8 cellular contexts compared by ENCODE assay signal in the genomic region with DNA sequence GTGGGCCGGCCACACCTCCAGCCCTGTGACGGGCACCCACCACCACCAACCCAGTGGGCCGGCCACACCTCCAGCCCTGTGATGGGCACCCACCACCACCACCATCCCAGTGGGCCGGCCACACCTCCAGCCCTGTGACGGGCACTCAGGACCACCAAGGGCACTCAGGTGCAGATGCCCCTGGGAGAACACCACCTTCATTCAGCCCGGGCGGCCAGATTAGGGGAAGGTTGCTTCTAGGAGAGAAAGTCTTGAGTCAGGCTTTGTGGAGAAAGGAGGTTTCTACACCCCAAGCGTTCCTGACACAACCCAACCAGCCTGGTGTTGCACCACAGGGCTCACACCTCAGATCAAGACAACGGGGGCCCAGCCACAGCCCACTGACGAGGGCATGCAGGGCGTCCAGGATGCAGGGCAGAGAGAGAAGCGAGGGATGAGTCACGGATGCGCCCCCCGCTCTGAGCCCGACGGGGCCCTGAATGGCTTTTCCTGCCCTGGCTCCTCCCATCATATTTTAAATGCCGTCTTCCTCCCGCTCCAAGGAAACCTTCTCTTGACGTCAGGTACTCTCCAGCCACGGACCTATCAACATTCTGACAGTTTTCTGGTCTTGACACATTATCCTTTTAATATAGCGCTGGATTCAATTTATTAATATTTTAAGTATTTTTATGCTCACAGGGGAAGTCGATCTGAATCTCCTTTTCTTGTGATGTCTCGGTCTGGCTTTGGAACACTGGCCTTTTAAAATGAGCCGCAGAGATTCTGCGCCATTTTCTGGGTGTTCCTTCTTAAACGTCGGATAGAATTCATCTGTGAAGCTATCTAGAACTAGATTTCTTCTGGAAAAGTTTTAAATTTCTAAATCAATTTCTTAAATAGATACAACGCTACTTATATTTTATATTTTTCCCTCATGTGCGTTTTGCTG.
DNase-seq lines count a peak whose midpoint lies in the region; ATAC-seq and TF ChIP-seq lines count a peak whose summit lies in the region.

No MANE protein-coding gene starts in this region.

- H3K36me3 ChIP-seq in KMS-11 (ENCODE audit: insufficient read depth), result no peaks in the 10 kb centered on the region; the same call in 1 of the 2 replicates
- H3K36me3 ChIP-seq in neuron (ENCODE audit: insufficient read depth, low read length), result no peaks in the 10 kb centered on the region

- H3K4me1 ChIP-seq in KMS-11 (ENCODE audit: low read depth, poor library complexity, severe bottlenecking), result peaks cover 48% of the 10 kb centered on the region
- H3K4me1 ChIP-seq in neuron (ENCODE audit: insufficient read depth, low read length), result peaks cover 26% of the 10 kb centered on the region

- peak overlapping the region; percentile 38 for H3K4me3 ChIP-seq in GM12865 (ENCODE audit: low read depth, low read length)
- no peak overlapping the region for H3K4me3 ChIP-seq in KMS-11 (IDR thresholded peaks at IDR 0.05; ENCODE audit: insufficient read depth, low read depth, low read length)
- H3K4me3 ChIP-seq in neuron (ENCODE audit: low read length), result peak overlapping the region; percentile 65

- H3K4me2 ChIP-seq in KMS-11, result peak overlapping the region; percentile 91

- peak overlapping the region; percentile 45; the same call in 1 of the 2 replicates for H3K9ac ChIP-seq in KMS-11

- DNase-seq in GM12865 (ENCODE audit: low read depth) (peak; percentile 90), SIG-M5 treated with dmso at 0.1 percent for 504 hours (lab: John Stamatoyannopoulos, UW; ENCODE audit: unreplicated experiment) (peak; percentile 90), foreskin melanocyte (peak; percentile 90)
- peak; percentile 53 for DNase-seq in activated naive CD4-positive, alpha-beta T cell treated with Interleukin-2 at 50 U/mL for 16 hours
- DNase-seq in stimulated activated naive CD8-positive, alpha-beta T cell treated with anti-CD3 and anti-CD28 coated beads, Interleukin-15, amount 100 ng/mL, for 72 hours, result peak; percentile 69 to 85

- H2AFZ ChIP-seq in KMS-11 (ENCODE audit: low read depth) (peak overlapping the region; percentile 35), neuron (ENCODE audit: low read depth, low read length) (no peak overlapping the region)

- H3K9me3 ChIP-seq in neuron (ENCODE audit: low read length), result no peaks in the 10 kb centered on the region

- H3K27me3 ChIP-seq in KMS-11 (ENCODE audit: insufficient read depth, low read depth) (no peaks in the 10 kb centered on the region), neuron (ENCODE audit: insufficient read depth, low read length) (no peaks in the 10 kb centered on the region)

- H3K27ac ChIP-seq in KMS-11, result peak overlapping the region; percentile 90

- TF ChIP-seq CTCF in GM12865 (IDR thresholded peaks at IDR 0.05; ENCODE audit: insufficient read depth, low read depth, low read length, missing control alignments), result no peak
- no peak for TF ChIP-seq CTCF in KMS-11 (conservative IDR thresholded peaks at IDR 0.05; ENCODE audit: low read depth, low read length)

- peak overlapping the region in 1 of 2 donors; percentile 87 for H3K27ac Mint-ChIP-seq in stimulated activated naive CD8-positive, alpha-beta T cell treated with anti-CD3 and anti-CD28 coated beads, Interleukin-15, amount 100 ng/mL, for 72 hours

- no peaks in the 10 kb centered on the region for H4K20me1 ChIP-seq in KMS-11 (ENCODE audit: insufficient read depth)

- H3K9me3 Mint-ChIP-seq in stimulated activated naive CD8-positive, alpha-beta T cell treated with anti-CD3 and anti-CD28 coated beads, Interleukin-15, amount 100 ng/mL, for 72 hours, result no peaks in the 10 kb centered on the region

- H3K79me2 ChIP-seq in KMS-11 (ENCODE audit: insufficient read depth, low read depth), result no peaks in the 10 kb centered on the region

- H3K4me1 Mint-ChIP-seq in stimulated activated naive CD8-positive, alpha-beta T cell treated with anti-CD3 and anti-CD28 coated beads, Interleukin-15, amount 100 ng/mL, for 72 hours, result peaks cover 27% of the 10 kb centered on the region

- peak overlapping the region; percentile 87 to 90 for H3K4me3 Mint-ChIP-seq in stimulated activated naive CD8-positive, alpha-beta T cell treated with anti-CD3 and anti-CD28 coated beads, Interleukin-15, amount 100 ng/mL, for 72 hours

- no peaks in the 10 kb centered on the region for H3K27me3 Mint-ChIP-seq in stimulated activated naive CD8-positive, alpha-beta T cell treated with anti-CD3 and anti-CD28 coated beads, Interleukin-15, amount 100 ng/mL, for 72 hours

- ATAC-seq in stimulated activated naive CD8-positive, alpha-beta T cell treated with anti-CD3 and anti-CD28 coated beads, Interleukin-15, amount 100 ng/mL, for 72 hours, result peak; percentile 89
- no peak for ATAC-seq in HG03442 (IDR thresholded peaks at IDR 0.05; ENCODE audit: unreplicated experiment)
